8 cellular contexts compared by ENCODE assay signal in genomic region chr19:10544242-10544752, GRCh38. TPM values are rescaled to one million over a fixed set of nuclear protein-coding genes. Genes with fewer than 3 reads are reported as not detected.
A peak's percentile ranks its signal among the peaks of the same experiment; 100 is the strongest.
DNase-seq lines count a peak whose midpoint lies in the region; ATAC-seq and TF ChIP-seq lines count a peak whose summit lies in the region.

No MANE protein-coding gene starts in this region.

- no peak for TF ChIP-seq CTCF in GM12865 (IDR thresholded peaks at IDR 0.05; ENCODE audit: insufficient read depth, low read depth, low read length, missing control alignments)

- peak overlapping the region; percentile 98 for H3K9ac ChIP-seq in skeletal muscle satellite cell (ENCODE audit: low read depth, low read length)

- H3K4me1 ChIP-seq in right cardiac atrium (ENCODE audit: control insufficient read depth, insufficient read depth, low read length) (peaks cover 6% of the 10 kb centered on the region), skeletal muscle satellite cell (ENCODE audit: control insufficient read depth, insufficient read depth, low read length) (peaks cover 12% of the 10 kb centered on the region)

- peak overlapping the region; percentile 60 for H3K27ac ChIP-seq in right cardiac atrium (ENCODE audit: low read length)

- peak overlapping the region; percentile 98 for H3K4me2 ChIP-seq in skeletal muscle satellite cell (ENCODE audit: low read length)

- no peaks in the 10 kb centered on the region for H3K9me3 ChIP-seq in right cardiac atrium (ENCODE audit: control insufficient read depth, low read length)
- no peaks in the 10 kb centered on the region for H3K9me3 ChIP-seq in skeletal muscle satellite cell (replicated peaks; ENCODE audit: low read length)

- H3K9me3 Mint-ChIP-seq in activated naive CD4-positive, alpha-beta T cell treated with anti-CD3 and anti-CD28 coated beads for 36 hours, result no peaks in the 10 kb centered on the region

- CTCF ChIA-PET in activated naive CD4-positive, alpha-beta T cell treated with anti-CD3 and anti-CD28 coated beads for 36 hours (lab: Charles Lee), result interaction anchor here (2.1 kb wide), 1 partner anchor 38 kb away, joined by 8 read pairs; no protein-coding TSS in a partner anchor

- H3K27ac Mint-ChIP-seq in activated naive CD4-positive, alpha-beta T cell treated with anti-CD3 and anti-CD28 coated beads for 36 hours, result peak overlapping the region; percentile 84

- H3K4me3 ChIP-seq in GM12865 (ENCODE audit: low read depth, low read length), result peak overlapping the region; percentile 99
- peak overlapping the region; percentile 94 for H3K4me3 ChIP-seq in right cardiac atrium (ENCODE audit: low read length)
- H3K4me3 ChIP-seq in skeletal muscle satellite cell (ENCODE audit: low read length), result peak overlapping the region; percentile 93

- ATAC-seq in HG03460 (IDR thresholded peaks at IDR 0.05; ENCODE audit: unreplicated experiment) (peak; percentile 17), right cardiac atrium (peak; percentile 15 to 44), HG03432 (IDR thresholded peaks at IDR 0.05; ENCODE audit: unreplicated experiment) (no peak), GM21526 (IDR thresholded peaks at IDR 0.05; ENCODE audit: low FRiP score, unreplicated experiment) (no peak)

- peak overlapping the region; percentile 85 for H3K4me3 Mint-ChIP-seq in activated naive CD4-positive, alpha-beta T cell treated with anti-CD3 and anti-CD28 coated beads for 36 hours

- intact Hi-C loops in activated naive CD4-positive, alpha-beta T cell treated with anti-CD3 and anti-CD28 coated beads for 36 hours (cut with micrococcal nuclease), result no loop called here
- intact Hi-C loops in right cardiac atrium (cut with DNase I), result no loop called here

- H3K4me1 Mint-ChIP-seq in activated naive CD4-positive, alpha-beta T cell treated with anti-CD3 and anti-CD28 coated beads for 36 hours (ENCODE audit: low read depth), result peaks cover 14% of the 10 kb centered on the region

- DNase-seq in GM12865 (ENCODE audit: low read depth), result peak; percentile 34
- DNase-seq in activated naive CD4-positive, alpha-beta T cell treated with anti-CD3 and anti-CD28 coated beads for 36 hours, result peak; percentile 30
- DNase-seq in right cardiac atrium, result peak; percentile 43 to 69 (median 66)
- DNase-seq in NCI-H1694 (lab: John Stamatoyannopoulos, UW), result no peak

- H3K27me3 ChIP-seq in right cardiac atrium (ENCODE audit: control insufficient read depth, insufficient read depth) (no peaks in the 10 kb centered on the region), skeletal muscle satellite cell (ENCODE audit: control insufficient read depth, insufficient read depth, low read length) (peaks cover under 1% of the 10 kb centered on the region)

- H3K36me3 ChIP-seq in skeletal muscle satellite cell (ENCODE audit: insufficient read depth, low read length), result peaks cover 15% of the 10 kb centered on the region

- WGBS in right cardiac atrium, result 20% methylated on average over 22 of the region's 22 CpGs

- no peaks in the 10 kb centered on the region for H3K27me3 Mint-ChIP-seq in activated naive CD4-positive, alpha-beta T cell treated with anti-CD3 and anti-CD28 coated beads for 36 hours (ENCODE audit: low read depth)

- H3K36me3 Mint-ChIP-seq in activated naive CD4-positive, alpha-beta T cell treated with anti-CD3 and anti-CD28 coated beads for 36 hours (ENCODE audit: low read depth), result peaks cover 5% of the 10 kb centered on the region

RNA-seq across cellular contexts. Expression of gene ATG4D, which starts 0.6 kb away (rescaled TPM):
- total RNA-seq in activated naive CD4-positive, alpha-beta T cell treated with anti-CD3 and anti-CD28 coated beads for 36 hours, result 10 to 100 TPM; 21.6 to 22.5 TPM
- total RNA-seq in right cardiac atrium, result 10 to 100 TPM; 45.1 to 54.0 (median 48.9) TPM
- 48.0 TPM for polyA plus RNA-seq in right cardiac atrium
- 14.2 and 15.5 TPM in 2 replicates for total RNA-seq in skeletal muscle satellite cell (2012; rRNA removed)

RNA-seq across cellular contexts. Expression of gene KRI1, which starts 21.5 kb away (rescaled TPM):
- total RNA-seq in activated naive CD4-positive, alpha-beta T cell treated with anti-CD3 and anti-CD28 coated beads for 36 hours, result 10 to 100 TPM; 50.2 to 51.7 TPM
- 10 to 100 TPM; 10.5 to 13.0 (median 12.1) TPM for total RNA-seq in right cardiac atrium
- 9.3 TPM for polyA plus RNA-seq in right cardiac atrium
- 7.0 and 8.6 TPM in 2 replicates for total RNA-seq in skeletal muscle satellite cell (2012; rRNA removed)

RNA-seq across cellular contexts. Expression of gene CDKN2D, which starts 24.5 kb away (rescaled TPM):
- total RNA-seq in activated naive CD4-positive, alpha-beta T cell treated with anti-CD3 and anti-CD28 coated beads for 36 hours, result 10 to 100 TPM; 69.2 to 75.2 TPM
- 1 to 10 TPM; 6.1 to 7.6 (median 7.0) TPM for total RNA-seq in right cardiac atrium
- polyA plus RNA-seq in right cardiac atrium, result 9.4 TPM
- total RNA-seq in skeletal muscle satellite cell (2012; rRNA removed), result 4.1 and 5.7 TPM in 2 replicates

RNA-seq across cellular contexts. Expression of gene S1PR5, which starts 27.1 kb away (rescaled TPM):
- not detected for total RNA-seq in activated naive CD4-positive, alpha-beta T cell treated with anti-CD3 and anti-CD28 coated beads for 36 hours
- under 1 TPM in 3 of 4 donors, not detected in 1; 0.15 to 0.31 (median 0.19) TPM for total RNA-seq in right cardiac atrium
- 0.16 TPM for polyA plus RNA-seq in right cardiac atrium
- 0.25 TPM in 1 of 2 replicates, not detected in the other for total RNA-seq in skeletal muscle satellite cell (2012; rRNA removed)

RNA-seq across cellular contexts. Expression of gene KEAP1, which starts 41.1 kb away (rescaled TPM):
- total RNA-seq in activated naive CD4-positive, alpha-beta T cell treated with anti-CD3 and anti-CD28 coated beads for 36 hours, result 10 to 100 TPM; 60.0 to 63.8 TPM
- total RNA-seq in right cardiac atrium, result 10 to 100 TPM; 48.0 to 74.6 (median 62.8) TPM
- 51.9 TPM for polyA plus RNA-seq in right cardiac atrium
- total RNA-seq in skeletal muscle satellite cell (2012; rRNA removed), result 50.4 and 55.0 TPM in 2 replicates

Comparison
In these comparisons a context has a peak if more than half of its experiments do, and no peak if none do; other contexts are left out.
1. ATAC-seq: peak in HG03460 (single experiment) and right cardiac atrium (2 of 2); none in HG03432 (single experiment) and GM21526 (single experiment).
2. RNA of gene CDKN2D, which starts 24.5 kb away (total RNA-seq): 69.2 to 75.2 TPM in activated naive CD4-positive, alpha-beta T cell treated with anti-CD3 and anti-CD28 coated beads for 36 hours; 6.1 to 7.6 TPM in right cardiac atrium; every median in the first group is over 4 times any median in the second.
3. Peak in every context shown above with its lines, with median percentiles within 50 percentile points of each other: H3K4me3 ChIP-seq.